ENCODE assay signal across 18 cellular contexts in genomic region chr11:114187173-114187572, GRCh38.
A peak's percentile ranks its signal among the peaks of the same experiment; 100 is the strongest.
DNase-seq lines count a peak whose midpoint lies in the region; ATAC-seq and TF ChIP-seq lines count a peak whose summit lies in the region.
"Had no signal": no experiment of that assay in that cellular context is flagged by ENCODE, and none has a peak within 500 bp of the region (broad histone marks: within the 10 kb centered on the region; RNA-seq: fewer than 3 reads in every experiment).

No MANE protein-coding gene starts in this region.

- H3K9me3 Mint-ChIP-seq in stimulated activated naive CD8-positive, alpha-beta T cell treated with anti-CD3 and anti-CD28 coated beads, Interleukin-15, Interleukin-2, amounts not matched to agents 100 ng/mL and 50 ng/mL, for 24 hours: peaks cover 18% of the 10 kb centered on the region
- peaks cover 5 to 17% of the 10 kb centered on the region in 2 donors for H3K9me3 Mint-ChIP-seq in stimulated activated naive CD8-positive, alpha-beta T cell treated with anti-CD3 and anti-CD28 coated beads, Interleukin-15, amount 100 ng/mL, for 72 hours
- peaks cover 0 to 14% (median 3%) of the 10 kb centered on the region in 7 donors for H3K9me3 Mint-ChIP-seq in naive B cell

- no peak for DNase-seq in stimulated activated naive CD8-positive, alpha-beta T cell treated with anti-CD3 and anti-CD28 coated beads, Interleukin-15, amount 100 ng/mL, for 72 hours
- peak in 2 of 3 donors; percentile 67 to 73 for DNase-seq in Peyer's patch
- DNase-seq in naive B cell: peak; percentile 81
- no peak for DNase-seq in uterus
- no peak for DNase-seq in occipital lobe (lab: John Stamatoyannopoulos, UW)
- no peak for DNase-seq in right atrium auricular region (ENCODE audit: low spot score)
- DNase-seq: dorsolateral prefrontal cortex; left lung; NCI-H2107; stimulated activated naive CD4-positive, alpha-beta T cell treated with Interleukin-2 at 50 U/mL for 16 hours; T1000 had no signal

- H3K9me3 ChIP-seq in Peyer's patch: no peaks in the 10 kb centered on the region
- H3K9me3 ChIP-seq in uterus: no peaks in the 10 kb centered on the region
- H3K9me3 ChIP-seq in right atrium auricular region: peaks cover 0 to 8% of the 10 kb centered on the region in 2 donors
- H3K9me3 ChIP-seq: left lung had no signal

- H3K36me3 ChIP-seq in Peyer's patch: peaks cover 0 to 36% (median 0%) of the 10 kb centered on the region in 3 donors
- H3K36me3 ChIP-seq in uterus: no peaks in the 10 kb centered on the region
- H3K36me3 ChIP-seq in right atrium auricular region: peaks cover 71% of the 10 kb centered on the region

- no peaks in the 10 kb centered on the region for H3K27me3 Mint-ChIP-seq in stimulated activated naive CD8-positive, alpha-beta T cell treated with anti-CD3 and anti-CD28 coated beads, Interleukin-15, Interleukin-2, amounts not matched to agents 100 ng/mL and 50 ng/mL, for 24 hours
- no peaks in the 10 kb centered on the region for H3K27me3 Mint-ChIP-seq in stimulated activated naive CD8-positive, alpha-beta T cell treated with anti-CD3 and anti-CD28 coated beads, Interleukin-15, amount 100 ng/mL, for 72 hours
- H3K27me3 Mint-ChIP-seq in naive B cell: no peaks in the 10 kb centered on the region

- ATAC-seq in stimulated activated naive CD8-positive, alpha-beta T cell treated with anti-CD3 and anti-CD28 coated beads, Interleukin-15, amount 100 ng/mL, for 72 hours: no peak
- ATAC-seq in naive B cell (ENCODE audit: low read depth in 2 of 2): peak; percentile 72
- no peak for ATAC-seq in HG03442 (IDR thresholded peaks at IDR 0.05; ENCODE audit: unreplicated experiment)
- ATAC-seq: left lung, Right ventricle myocardium inferior, sciatic nerve had no signal

- H3K4me1 Mint-ChIP-seq in stimulated activated naive CD8-positive, alpha-beta T cell treated with anti-CD3 and anti-CD28 coated beads, Interleukin-15, Interleukin-2, amounts not matched to agents 100 ng/mL and 50 ng/mL, for 24 hours (ENCODE audit: low read depth): peaks cover 60% of the 10 kb centered on the region
- peaks cover 36% of the 10 kb centered on the region for H3K4me1 Mint-ChIP-seq in stimulated activated naive CD8-positive, alpha-beta T cell treated with anti-CD3 and anti-CD28 coated beads, Interleukin-15, amount 100 ng/mL, for 72 hours
- peaks cover 69 to 79% (median 72%) of the 10 kb centered on the region in 3 donors for H3K4me1 Mint-ChIP-seq in naive B cell

- peak overlapping the region; percentile 37 for H3K27ac Mint-ChIP-seq in stimulated activated naive CD8-positive, alpha-beta T cell treated with anti-CD3 and anti-CD28 coated beads, Interleukin-15, Interleukin-2, amounts not matched to agents 100 ng/mL and 50 ng/mL, for 24 hours
- no peak overlapping the region for H3K27ac Mint-ChIP-seq in stimulated activated naive CD8-positive, alpha-beta T cell treated with anti-CD3 and anti-CD28 coated beads, Interleukin-15, amount 100 ng/mL, for 72 hours
- H3K27ac Mint-ChIP-seq in naive B cell: peak overlapping the region; percentile 97 to 100 (median 99)
- H3K27ac Mint-ChIP-seq: activated T-helper 2 cell treated with anti-CD3 and anti-CD28 coated beads, Interferon-gamma antibody, Interleukin-2, Interleukin-4, amounts not matched to agents 10 μg/mL and 5 μg/mL and 100 μg/mL, durations not matched to agents 14 hours and 24 hours and 36 hours had no signal

- H3K4me3 Mint-ChIP-seq in stimulated activated naive CD8-positive, alpha-beta T cell treated with anti-CD3 and anti-CD28 coated beads, Interleukin-15, Interleukin-2, amounts not matched to agents 100 ng/mL and 50 ng/mL, for 24 hours: no peak overlapping the region
- no peak overlapping the region for H3K4me3 Mint-ChIP-seq in stimulated activated naive CD8-positive, alpha-beta T cell treated with anti-CD3 and anti-CD28 coated beads, Interleukin-15, amount 100 ng/mL, for 72 hours
- peak overlapping the region; percentile 23 to 85 (median 70) for H3K4me3 Mint-ChIP-seq in naive B cell
- H3K4me3 Mint-ChIP-seq: neural crest cell had no signal

- H3K27ac ChIP-seq in Peyer's patch: peak overlapping the region; percentile 15 to 74 (median 49)
- peak overlapping the region; percentile 2 to 21 for H3K27ac ChIP-seq in uterus
- H3K27ac ChIP-seq in right atrium auricular region: no peak overlapping the region
- H3K27ac ChIP-seq: hepatocyte had no signal

- no peak overlapping the region for H3K4me3 ChIP-seq in Peyer's patch
- H3K4me3 ChIP-seq in uterus: no peak overlapping the region
- H3K4me3 ChIP-seq in right atrium auricular region: no peak overlapping the region
- H3K4me3 ChIP-seq: dorsolateral prefrontal cortex, hepatocyte, left lung had no signal

- intact Hi-C loops in uterus (cut with DNase I; ENCODE audit: low total_unique reads): no loop called here

- H3K36me3 Mint-ChIP-seq in stimulated activated naive CD8-positive, alpha-beta T cell treated with anti-CD3 and anti-CD28 coated beads, Interleukin-15, Interleukin-2, amounts not matched to agents 100 ng/mL and 50 ng/mL, for 24 hours (ENCODE audit: low read depth): peaks cover 5% of the 10 kb centered on the region
- H3K36me3 Mint-ChIP-seq in naive B cell: peaks cover 11 to 24% of the 10 kb centered on the region in 2 donors

- no peaks in the 10 kb centered on the region for H3K27me3 ChIP-seq in Peyer's patch
- H3K27me3 ChIP-seq in uterus: no peaks in the 10 kb centered on the region
- H3K27me3 ChIP-seq in right atrium auricular region: no peaks in the 10 kb centered on the region
- H3K27me3 ChIP-seq: dorsolateral prefrontal cortex, hepatocyte, left lung had no signal

- TF ChIP-seq POLR2A in Peyer's patch (IDR thresholded peaks at IDR 0.05) (no peak), uterus (IDR thresholded peaks at IDR 0.05) (no peak)

- peaks cover 0 to 14% (median 9%) of the 10 kb centered on the region in 4 donors for H3K4me1 ChIP-seq in Peyer's patch
- H3K4me1 ChIP-seq in uterus: peaks cover 0 to 7% of the 10 kb centered on the region in 2 donors
- H3K4me1 ChIP-seq in right atrium auricular region: peaks cover 0 to 37% of the 10 kb centered on the region in 2 donors

- no peak for TF ChIP-seq CTCF in Peyer's patch (IDR thresholded peaks at IDR 0.05)
- no peak for TF ChIP-seq CTCF in uterus (IDR thresholded peaks at IDR 0.05)
- no peak for TF ChIP-seq CTCF in right atrium auricular region (IDR thresholded peaks at IDR 0.05)

Comparison
In these comparisons a context has a peak if more than half of its experiments do, and no peak if none do; other contexts are left out.
1. H3K27ac Mint-ChIP-seq: peak in stimulated activated naive CD8-positive, alpha-beta T cell treated with anti-CD3 and anti-CD28 coated beads, Interleukin-15, Interleukin-2, amounts not matched to agents 100 ng/mL and 50 ng/mL, for 24 hours (single experiment) and naive B cell (6 of 6); none in stimulated activated naive CD8-positive, alpha-beta T cell treated with anti-CD3 and anti-CD28 coated beads, Interleukin-15, amount 100 ng/mL, for 72 hours (0 of 2).
2. H3K4me3 Mint-ChIP-seq: peak in naive B cell (8 of 8); none in stimulated activated naive CD8-positive, alpha-beta T cell treated with anti-CD3 and anti-CD28 coated beads, Interleukin-15, Interleukin-2, amounts not matched to agents 100 ng/mL and 50 ng/mL, for 24 hours (single experiment) and stimulated activated naive CD8-positive, alpha-beta T cell treated with anti-CD3 and anti-CD28 coated beads, Interleukin-15, amount 100 ng/mL, for 72 hours (0 of 2).
3. ATAC-seq: peak in naive B cell (2 of 2); none in stimulated activated naive CD8-positive, alpha-beta T cell treated with anti-CD3 and anti-CD28 coated beads, Interleukin-15, amount 100 ng/mL, for 72 hours (single experiment) and HG03442 (single experiment).
4. DNase-seq: peak in Peyer's patch (2 of 3) and naive B cell (single experiment); none in stimulated activated naive CD8-positive, alpha-beta T cell treated with anti-CD3 and anti-CD28 coated beads, Interleukin-15, amount 100 ng/mL, for 72 hours (0 of 2), uterus (0 of 2), occipital lobe (single experiment) and right atrium auricular region (single experiment).
5. H3K27ac ChIP-seq: peak in Peyer's patch (4 of 4) and uterus (2 of 2); none in right atrium auricular region (0 of 2).